ENCODE assay signal across 8 cellular contexts in genomic region chr12:116534341-116535121, GRCh38. TPM values are rescaled to one million over a fixed set of nuclear protein-coding genes. Genes with fewer than 3 reads are reported as not detected.
A peak's percentile ranks its signal among the peaks of the same experiment; 100 is the strongest.
DNase-seq lines count a peak whose midpoint lies in the region; ATAC-seq and TF ChIP-seq lines count a peak whose summit lies in the region.

No MANE protein-coding gene starts in this region.

- H3F3A ChIP-seq in neural progenitor cell (ENCODE audit: low read depth): peaks cover 18% of the 10 kb centered on the region

- POLR2A ChIA-PET in RWPE1 (lab: Yijun Ruan, JAX; ENCODE audit: low non-redundant PET): no interaction called here

- H3K27me3 ChIP-seq in neural progenitor cell: no peaks in the 10 kb centered on the region

- H3K36me3 ChIP-seq in neural progenitor cell: no peaks in the 10 kb centered on the region

- DNase-seq in NCI-H2196 (lab: John Stamatoyannopoulos, UW; ENCODE audit: unreplicated experiment): peak; percentile 16
- DNase-seq in NCI-H2196 treated with DMSO at 0.1 percent for 48 hours (lab: John Stamatoyannopoulos, UW; ENCODE audit: unreplicated experiment): no peak
- DNase-seq in RWPE1 (ENCODE audit: low spot score): no peak
- DNase-seq in endothelial cell (ENCODE audit: low spot score): no peak
- DNase-seq in neural progenitor cell (ENCODE audit: low spot score): peak; percentile 36
- DNase-seq in central memory CD4-positive, alpha-beta T cell: no peak
- DNase-seq in NCI-H187 treated with DMSO at 0.1 percent for 48 hours (lab: John Stamatoyannopoulos, UW): no peak

- CTCF ChIA-PET in RWPE1 (lab: Yijun Ruan, JAX): interaction anchor here (0.6 to 0.8 kb wide), 4 partner anchors 60 to 1579 kb away, joined by 3 to 4 read pairs (median 3); no protein-coding TSS in a partner anchor

- peaks cover 6% of the 10 kb centered on the region for H3K27me3 Mint-ChIP-seq in endothelial cell (ENCODE audit: unreplicated experiment)
- H3K27me3 Mint-ChIP-seq in neural progenitor cell (ENCODE audit: insufficient read depth, low read depth): peaks cover under 1% of the 10 kb centered on the region

- no peak for ATAC-seq in HG02885 (IDR thresholded peaks at IDR 0.05; ENCODE audit: poor library complexity, unreplicated experiment)

- H3K27ac ChIP-seq in RWPE1 (peak overlapping the region; percentile 87), neural progenitor cell (no peak overlapping the region)

- H3K9me3 Mint-ChIP-seq in endothelial cell (ENCODE audit: unreplicated experiment) (no peaks in the 10 kb centered on the region), neural progenitor cell (no peaks in the 10 kb centered on the region)

- H3K79me2 ChIP-seq in neural progenitor cell (ENCODE audit: low read depth): no peaks in the 10 kb centered on the region

- peaks cover 12% of the 10 kb centered on the region for H3K4me1 Mint-ChIP-seq in endothelial cell (ENCODE audit: unreplicated experiment)
- H3K4me1 Mint-ChIP-seq in neural progenitor cell: peaks cover 59% of the 10 kb centered on the region

- H3K4me3 ChIP-seq in neural progenitor cell: peak overlapping the region; percentile 64

- H3K4me1 ChIP-seq in neural progenitor cell: peaks cover 19% of the 10 kb centered on the region

- H3K36me3 Mint-ChIP-seq in endothelial cell (ENCODE audit: low read depth, unreplicated experiment): no peaks in the 10 kb centered on the region
- H3K36me3 Mint-ChIP-seq in neural progenitor cell: no peaks in the 10 kb centered on the region

- TF ChIP-seq CTCF in RWPE1 (conservative IDR thresholded peaks at IDR 0.05; ENCODE audit: low read depth) (no peak), endothelial cell (IDR thresholded peaks at IDR 0.05; ENCODE audit: unreplicated experiment) (no peak), neural progenitor cell (IDR thresholded peaks at IDR 0.05) (no peak)

- H3K27ac Mint-ChIP-seq in endothelial cell (ENCODE audit: unreplicated experiment) (no peak overlapping the region), neural progenitor cell (no peak overlapping the region)

- no peak overlapping the region for H3K9ac ChIP-seq in neural progenitor cell

- H3K4me2 ChIP-seq in neural progenitor cell: peak overlapping the region; percentile 88

- H3K4me3 Mint-ChIP-seq in endothelial cell (ENCODE audit: unreplicated experiment): peak overlapping the region; percentile 63
- peak overlapping the region; percentile 97 for H3K4me3 Mint-ChIP-seq in neural progenitor cell

- peak overlapping the region; percentile 6 for H2AFZ ChIP-seq in neural progenitor cell (replicated peaks)

- peaks cover 7% of the 10 kb centered on the region for H4K20me1 ChIP-seq in neural progenitor cell (ENCODE audit: low read depth)

- H3K9me3 ChIP-seq in neural progenitor cell (ENCODE audit: low read depth): no peaks in the 10 kb centered on the region

RNA-seq across cellular contexts. Expression of gene MAP1LC3B2, which starts 24.6 kb away (rescaled TPM):
- total RNA-seq in endothelial cell (ENCODE audit: unreplicated experiment): not detected
- total RNA-seq in neural progenitor cell (ENCODE audit: low replicate concordance): 0.39 and 1.5 TPM in 2 replicates

Comparison
In these comparisons a context has a peak if more than half of its experiments do, and no peak if none do; other contexts are left out.
1. DNase-seq: peak in NCI-H2196 (single experiment) and neural progenitor cell (single experiment); none in NCI-H2196 treated with DMSO at 0.1 percent for 48 hours (single experiment), RWPE1 (single experiment), endothelial cell (single experiment), central memory CD4-positive, alpha-beta T cell (single experiment) and NCI-H187 treated with DMSO at 0.1 percent for 48 hours (single experiment).